23 cellular contexts compared by ENCODE assay signal in the genomic region with DNA sequence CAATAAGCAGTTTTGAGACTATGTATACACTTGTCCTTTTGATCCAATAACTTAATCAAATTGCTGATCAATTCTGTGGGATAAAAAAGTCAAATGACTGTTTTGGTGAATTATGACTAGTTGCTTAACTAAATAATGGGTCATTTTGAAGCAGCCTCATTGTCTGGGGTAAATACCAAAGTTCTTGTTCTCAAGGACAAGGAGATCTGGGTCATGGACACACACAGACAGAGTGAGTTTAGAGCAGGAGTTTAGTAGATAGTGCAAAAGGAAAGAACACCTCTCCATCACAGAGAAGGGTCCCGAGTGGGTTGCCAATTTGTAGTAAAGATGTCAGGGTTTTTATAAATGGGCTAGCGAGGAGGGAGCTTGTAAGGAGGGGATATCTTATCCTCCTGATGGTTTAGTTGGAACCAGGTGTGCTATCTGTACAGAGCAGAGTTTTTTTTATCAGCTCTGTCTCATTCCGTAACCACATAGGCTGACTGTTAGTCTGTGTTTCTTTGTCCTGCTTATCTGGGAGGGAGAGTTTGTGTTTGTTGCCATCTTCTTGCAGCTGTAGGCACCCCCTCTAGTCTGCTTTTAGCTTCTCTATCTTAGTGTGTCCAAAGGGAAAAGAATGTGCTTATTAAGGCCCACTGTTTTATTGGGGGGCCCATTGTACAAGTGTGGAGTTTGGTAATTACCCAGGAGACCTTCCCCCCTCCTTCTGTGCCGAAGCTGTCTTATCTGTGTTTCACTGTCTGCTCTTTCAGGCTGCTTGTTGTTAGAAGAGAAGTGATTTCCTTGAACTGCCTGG. TPM values are rescaled to one million over a fixed set of nuclear protein-coding genes. Genes with fewer than 3 reads are reported as not detected.
DNase-seq lines count a peak whose midpoint lies in the region; ATAC-seq, FAIRE-seq and TF ChIP-seq lines count a peak whose summit lies in the region.
"Had no signal": no experiment of that assay in that cellular context is flagged by ENCODE, and none has a peak within 500 bp of the region (broad histone marks: within the 10 kb centered on the region; RNA-seq: fewer than 3 reads in every experiment).

No MANE protein-coding gene starts in this region.

- intact Hi-C loops in endothelial cell of umbilical vein (cut with micrococcal nuclease), result no loop called here

- no peak for TF ChIP-seq EP300 in SK-N-SH (IDR thresholded peaks at IDR 0.05; ENCODE audit: borderline replicate concordance in 1 of 2, low read depth in 1 of 2, low read length in 1 of 2)

- no peak overlapping the region for H2AK5ac ChIP-seq in neuronal stem cell (ENCODE audit: low read depth, low read length)

- no peak overlapping the region for H2BK5ac ChIP-seq in neuronal stem cell (ENCODE audit: low read length)

- TF ChIP-seq CTCF in SK-N-SH (IDR thresholded peaks at IDR 0.05) (no peak), endothelial cell of umbilical vein (IDR thresholded peaks at IDR 0.05; ENCODE audit: extremely low read depth in 1 of 2, insufficient read depth in 1 of 2, low read depth in 1 of 2, low read length in 2 of 2) (no peak)

- POLR2A ChIA-PET in CD8-positive, alpha-beta memory T cell (lab: Charles Lee), result no interaction called here
- POLR2A ChIA-PET in SK-N-SH (lab: Yijun Ruan, JAX) (no interaction called here), endothelial cell of umbilical vein (lab: Charles Lee) (no interaction called here)

- H3K9me3 ChIP-seq in CD8-positive, alpha-beta memory T cell (ENCODE audit: low read length), result no peaks in the 10 kb centered on the region
- no peaks in the 10 kb centered on the region for H3K9me3 ChIP-seq in SK-N-SH
- H3K9me3 ChIP-seq in endothelial cell of umbilical vein (replicated peaks; ENCODE audit: control insufficient read depth, insufficient read depth, low read length), result no peaks in the 10 kb centered on the region
- H3K9me3 ChIP-seq in neuronal stem cell (replicated peaks in 1 of 2; ENCODE audit: control insufficient read depth in 2 of 2, insufficient read depth in 1 of 2, low read depth in 1 of 2, low read length in 2 of 2), result no peaks in the 10 kb centered on the region
- H3K9me3 ChIP-seq: psoas muscle, upper lobe of left lung had no signal

- no peak overlapping the region for H2BK12ac ChIP-seq in neuronal stem cell (ENCODE audit: low read length)

- no peak overlapping the region for H2BK120ac ChIP-seq in neuronal stem cell (ENCODE audit: low read depth, low read length)

- H3K27ac ChIP-seq in CD8-positive, alpha-beta memory T cell (ENCODE audit: low read depth, low read length), result peak overlapping the region; percentile 38
- H3K27ac ChIP-seq in SK-N-SH (ENCODE audit: low read depth in 2 of 2, low read length in 1 of 2), result peak overlapping the region; percentile 3 to 14; a peak in 2 of 4 replicates
- H3K27ac ChIP-seq in endothelial cell of umbilical vein (ENCODE audit: insufficient read depth, low read depth, low read length), result no peak overlapping the region
- no peak overlapping the region for H3K27ac ChIP-seq in neuronal stem cell (replicated peaks; ENCODE audit: low read length)
- H3K27ac ChIP-seq: foreskin keratinocyte, psoas muscle, upper lobe of left lung had no signal

- FAIRE-seq in endothelial cell of umbilical vein (lab: Jason Lieb, UNC) (no peak), H54 (lab: Jason Lieb, UNC) (no peak)
- FAIRE-seq: endometrium, HTR-8/SVneo had no signal

- no peaks in the 10 kb centered on the region for H3K36me3 Mint-ChIP-seq in CD8-positive, alpha-beta memory T cell
- H3K36me3 Mint-ChIP-seq: CD4-positive, CD25-positive, alpha-beta regulatory T cell; stimulated activated effector memory CD8-positive, alpha-beta T cell treated with anti-CD3 and anti-CD28 coated beads, Interleukin-12 subunit alpha, Interleukin-12 subunit beta, amount 100 ng/mL, for 72 hours had no signal

- H3K36me3 ChIP-seq in CD8-positive, alpha-beta memory T cell (ENCODE audit: insufficient read depth, low read length), result no peaks in the 10 kb centered on the region
- no peaks in the 10 kb centered on the region for H3K36me3 ChIP-seq in SK-N-SH (replicated peaks in 1 of 2; ENCODE audit: control insufficient read depth in 1 of 2, insufficient read depth in 2 of 2, low read length in 1 of 2)
- H3K36me3 ChIP-seq in endothelial cell of umbilical vein (ENCODE audit: control insufficient read depth in 2 of 2, extremely low read depth in 1 of 2, insufficient read depth in 2 of 2, low read length in 2 of 2), result no peaks in the 10 kb centered on the region
- no peaks in the 10 kb centered on the region for H3K36me3 ChIP-seq in neuronal stem cell (replicated peaks in 1 of 2; ENCODE audit: control insufficient read depth in 2 of 2, insufficient read depth in 2 of 2, low read length in 2 of 2)

- H3K27ac Mint-ChIP-seq in CD8-positive, alpha-beta memory T cell, result no peak overlapping the region
- H3K27ac Mint-ChIP-seq: activated CD4-positive, alpha-beta T cell treated with anti-CD3 and anti-CD28 coated beads for 36 hours; CD4-positive, CD25-positive, alpha-beta regulatory T cell; stimulated activated effector memory CD8-positive, alpha-beta T cell treated with anti-CD3 and anti-CD28 coated beads, Interleukin-12 subunit alpha, Interleukin-12 subunit beta, amount 100 ng/mL, for 72 hours had no signal

- peak overlapping the region; percentile 2 for H3K18ac ChIP-seq in neuronal stem cell (ENCODE audit: low read length)

- no peaks in the 10 kb centered on the region for H3K9me3 Mint-ChIP-seq in CD8-positive, alpha-beta memory T cell
- H3K9me3 Mint-ChIP-seq: CD4-positive, CD25-positive, alpha-beta regulatory T cell; stimulated activated effector memory CD8-positive, alpha-beta T cell treated with anti-CD3 and anti-CD28 coated beads, Interleukin-12 subunit alpha, Interleukin-12 subunit beta, amount 100 ng/mL, for 72 hours had no signal

- TF ChIP-seq RAD21 in SK-N-SH (IDR thresholded peaks at IDR 0.05; ENCODE audit: low read length), result no peak

- ATAC-seq in GM21528 (IDR thresholded peaks at IDR 0.05; ENCODE audit: low FRiP score, unreplicated experiment), result no peak
- no peak for ATAC-seq in HG03432 (IDR thresholded peaks at IDR 0.05; ENCODE audit: unreplicated experiment)
- ATAC-seq: activated CD4-positive, alpha-beta T cell treated with anti-CD3 and anti-CD28 coated beads for 36 hours; foreskin keratinocyte; HCT116; left lobe of liver; psoas muscle; stimulated activated effector memory CD8-positive, alpha-beta T cell treated with anti-CD3 and anti-CD28 coated beads, Interleukin-12 subunit alpha, Interleukin-12 subunit beta, amount 100 ng/mL, for 72 hours had no signal

- no peak overlapping the region for H4K91ac ChIP-seq in neuronal stem cell (ENCODE audit: low read depth, low read length, poor library complexity)

- H3K23ac ChIP-seq in neuronal stem cell (ENCODE audit: low read depth, low read length, poor library complexity), result no peak overlapping the region

- dilution Hi-C loops in endothelial cell of umbilical vein (cut with MboI; ENCODE audit: extremely low pct_ligation_motif_present, low sequenced_read_pairs), result no loop called here

- H2BK15ac ChIP-seq in neuronal stem cell (ENCODE audit: low read length), result no peak overlapping the region

- H3K9me2 ChIP-seq in SK-N-SH, result no peaks in the 10 kb centered on the region

- H2AFZ ChIP-seq in SK-N-SH (ENCODE audit: low read depth), result peak overlapping the region; percentile 40
- H2AFZ ChIP-seq in endothelial cell of umbilical vein (ENCODE audit: low read depth, low read length), result peak overlapping the region; percentile 54
- peak overlapping the region; percentile 50 for H2AFZ ChIP-seq in neuronal stem cell (ENCODE audit: low read length)

- WGBS in SK-N-SH (ENCODE audit: low lambda C conversion rate), result 86% methylated on average over 4 of the region's 4 CpGs
- no CpG with 5 or more reads among the region's 4 CpGs for WGBS in neuronal stem cell (ENCODE audit: extremely low coverage in 2 of 2, insufficient read length in 2 of 2, insufficient replicate concordance in 1 of 2), 2 donors

- no peak for DNase-seq in CD8-positive, alpha-beta memory T cell
- DNase-seq in SK-N-SH, result no peak
- DNase-seq in endothelial cell of umbilical vein (ENCODE audit: low read depth, low spot score), result no peak
- DNase-seq in neuronal stem cell (ENCODE audit: low spot score), result no peak
- no peak for DNase-seq in AG08396 (ENCODE audit: low spot score)
- no peak for DNase-seq in H54 (ENCODE audit: insufficient read length, low spot score)
- DNase-seq: activated CD4-positive, alpha-beta T cell treated with anti-CD3 and anti-CD28 coated beads for 36 hours; activated gamma-delta T cell treated with Interleukin-2 at 50 U/mL for 16 hours; amygdala; CD4-positive, CD25-positive, alpha-beta regulatory T cell; DMS79 treated with DMSO at 0.1 percent for 48 hours; foreskin keratinocyte; NCI-H446 treated with DMSO at 0.1 percent for 48 hours; psoas muscle; SHP77 treated with DMSO at 0.1 percent for 48 hours; upper lobe of left lung had no signal

- H3K9ac ChIP-seq in SK-N-SH (no peak overlapping the region), endothelial cell of umbilical vein (replicated peaks; ENCODE audit: extremely low read depth, insufficient read depth, low read length) (no peak overlapping the region), neuronal stem cell (ENCODE audit: low read depth, low read length, poor library complexity) (no peak overlapping the region)

- TF ChIP-seq POLR2A in endothelial cell of umbilical vein (IDR thresholded peaks at IDR 0.05; ENCODE audit: low read depth, low read length) (no peak), H54 (IDR thresholded peaks at IDR 0.05; ENCODE audit: low read depth, low read length) (no peak)

- H3K4me3 ChIP-seq in CD8-positive, alpha-beta memory T cell (ENCODE audit: low read length), result no peak overlapping the region
- no peak overlapping the region; a peak in 1 of 4 replicates for H3K4me3 ChIP-seq in SK-N-SH (ENCODE audit: low read depth in 2 of 2, low read length in 1 of 2)
- no peak overlapping the region for H3K4me3 ChIP-seq in endothelial cell of umbilical vein (replicated peaks in 1 of 3; ENCODE audit: insufficient read depth in 1 of 3, low read depth in 1 of 3, low read length in 3 of 3)
- no peak overlapping the region for H3K4me3 ChIP-seq in neuronal stem cell (ENCODE audit: low read length in 2 of 2)
- H3K4me3 ChIP-seq: psoas muscle, upper lobe of left lung had no signal

- H3K27me3 Mint-ChIP-seq in CD8-positive, alpha-beta memory T cell, result peaks cover 0 to 9% of the 10 kb centered on the region in 2 donors

- no peaks in the 10 kb centered on the region for H3K9me1 ChIP-seq in endothelial cell of umbilical vein (replicated peaks; ENCODE audit: control insufficient read depth, extremely low read depth, insufficient read depth, low read length)

- no peaks in the 10 kb centered on the region for H3K79me1 ChIP-seq in neuronal stem cell (ENCODE audit: low read depth, low read length)

- no peak overlapping the region for H3K14ac ChIP-seq in neuronal stem cell (ENCODE audit: low read length)

- no peak overlapping the region for H4K8ac ChIP-seq in neuronal stem cell (ENCODE audit: low read depth, low read length)

- BruUV-seq in endothelial cell of umbilical vein (replicated peaks; lab: Mats Ljungman, UMichigan), result no TSS peak

- H3K4ac ChIP-seq in neuronal stem cell (ENCODE audit: low read length), result no peak overlapping the region

- CTCF ChIA-PET in CD8-positive, alpha-beta memory T cell (lab: Charles Lee), result no interaction called here
- CTCF ChIA-PET in SK-N-SH (lab: Yijun Ruan, JAX), result interaction anchor here (0.5 kb wide), 1 partner anchor 1917 kb away, joined by 3 read pairs; no protein-coding TSS in a partner anchor
- CTCF ChIA-PET in endothelial cell of umbilical vein (lab: Charles Lee), result interaction anchor here (0.7 to 1.3 kb wide), 3 partner anchors 24 to 57 kb away, joined by 3 to 6 read pairs (median 3); no protein-coding TSS in a partner anchor

- no peak overlapping the region for H3K4me3 Mint-ChIP-seq in CD8-positive, alpha-beta memory T cell
- H3K4me3 Mint-ChIP-seq: activated CD4-positive, alpha-beta T cell treated with anti-CD3 and anti-CD28 coated beads for 36 hours; CD4-positive, CD25-positive, alpha-beta regulatory T cell; stimulated activated effector memory CD8-positive, alpha-beta T cell treated with anti-CD3 and anti-CD28 coated beads, Interleukin-12 subunit alpha, Interleukin-12 subunit beta, amount 100 ng/mL, for 72 hours had no signal

- H3K4me1 ChIP-seq in CD8-positive, alpha-beta memory T cell (ENCODE audit: insufficient read depth, low read length), result no peaks in the 10 kb centered on the region
- H3K4me1 ChIP-seq in SK-N-SH (ENCODE audit: control insufficient read depth in 1 of 2, insufficient read depth in 2 of 2, low read depth in 1 of 2, low read length in 1 of 2) (peaks cover 3 to 5% of the 10 kb centered on the region in 2 experiments; a peak in 2 of 4 replicates), endothelial cell of umbilical vein (ENCODE audit: control insufficient read depth, extremely low read depth, insufficient read depth, low read length) (peaks cover 9% of the 10 kb centered on the region), neuronal stem cell (ENCODE audit: control insufficient read depth in 2 of 2, insufficient read depth in 1 of 2, low read depth in 1 of 2, low read length in 2 of 2) (peaks cover 0 to 4% of the 10 kb centered on the region in 2 donors)
- H3K4me1 ChIP-seq: psoas muscle, upper lobe of left lung had no signal

- H3K4me2 ChIP-seq in SK-N-SH (peak overlapping the region; percentile 23; the same call in 1 of the 2 replicates), endothelial cell of umbilical vein (ENCODE audit: insufficient read depth, low read length) (no peak overlapping the region), neuronal stem cell (ENCODE audit: insufficient read depth, low read length, poor library complexity, severe bottlenecking) (no peak overlapping the region)

- H4K20me1 ChIP-seq in SK-N-SH (ENCODE audit: insufficient read depth), result no peaks in the 10 kb centered on the region
- no peaks in the 10 kb centered on the region for H4K20me1 ChIP-seq in endothelial cell of umbilical vein (replicated peaks; ENCODE audit: control insufficient read depth, extremely low read depth, insufficient read depth, low read length)

- H3F3A ChIP-seq in SK-N-SH (replicated peaks; ENCODE audit: insufficient read depth), result no peaks in the 10 kb centered on the region

- H3K4me1 Mint-ChIP-seq in CD8-positive, alpha-beta memory T cell, result no peaks in the 10 kb centered on the region
- H3K4me1 Mint-ChIP-seq: activated CD4-positive, alpha-beta T cell treated with anti-CD3 and anti-CD28 coated beads for 36 hours; CD4-positive, CD25-positive, alpha-beta regulatory T cell; stimulated activated effector memory CD8-positive, alpha-beta T cell treated with anti-CD3 and anti-CD28 coated beads, Interleukin-12 subunit alpha, Interleukin-12 subunit beta, amount 100 ng/mL, for 72 hours had no signal

- H3K79me2 ChIP-seq in SK-N-SH (ENCODE audit: insufficient read depth), result no peaks in the 10 kb centered on the region
- no peaks in the 10 kb centered on the region for H3K79me2 ChIP-seq in endothelial cell of umbilical vein (ENCODE audit: control insufficient read depth, insufficient read depth, low read length)

- H3K27me3 ChIP-seq in CD8-positive, alpha-beta memory T cell (ENCODE audit: insufficient read depth, low read length, poor library complexity, severe bottlenecking), result no peaks in the 10 kb centered on the region
- H3K27me3 ChIP-seq in SK-N-SH (ENCODE audit: insufficient read depth), result no peaks in the 10 kb centered on the region
- H3K27me3 ChIP-seq in endothelial cell of umbilical vein (ENCODE audit: control insufficient read depth in 2 of 2, insufficient read depth in 2 of 2, low read length in 2 of 2), result no peaks in the 10 kb centered on the region
- H3K27me3 ChIP-seq in neuronal stem cell (ENCODE audit: control insufficient read depth in 3 of 3, insufficient read depth in 3 of 3, low read depth in 1 of 3, low read length in 3 of 3), result no peaks in the 10 kb centered on the region
- H3K27me3 ChIP-seq: foreskin keratinocyte, upper lobe of left lung had no signal

RNA-seq across cellular contexts. Expression of gene C1GALT1C1L, which starts 48.7 kb away (rescaled TPM):
- under 1 TPM in 1 of 2 experiments, not detected in 1; 0.20 TPM for total RNA-seq in CD8-positive, alpha-beta memory T cell
- not detected for polyA plus RNA-seq in CD8-positive, alpha-beta memory T cell
- polyA plus RNA-seq in SK-N-SH (2012; rRNA removed) (2.6 and 3.1 TPM in 2 replicates), endothelial cell of umbilical vein (0.38 and 0.76 TPM in 2 replicates)
- polyA plus RNA-seq in SK-N-SH (2012; cell fraction: cytosol; rRNA removed), result 4.1 and 4.5 TPM in 2 replicates
- polyA plus RNA-seq in SK-N-SH (2012; cell fraction: nucleus; rRNA removed), result 0.45 and 1.5 TPM in 2 replicates
- total RNA-seq in endothelial cell of umbilical vein, result 0.40 and 0.74 TPM in 2 replicates
- polyA plus RNA-seq in endothelial cell of umbilical vein (2011; cell fraction: cytosol; rRNA removed), result 0.93 and 1.0 TPM in 2 replicates
- polyA plus RNA-seq in endothelial cell of umbilical vein (2011; cell fraction: nucleus; rRNA removed), result 0.28 and 0.49 TPM in 2 replicates
- 0.44 TPM in 1 of 2 replicates, not detected in the other for polyA plus RNA-seq in endothelial cell of umbilical vein (2012)
- 1.2 TPM in 1 of 2 replicates, not detected in the other for polyA minus RNA-seq in endothelial cell of umbilical vein
- polyA minus RNA-seq in endothelial cell of umbilical vein (2011; cell fraction: cytosol; rRNA and poly(A)+ RNA removed), result not detected
- polyA minus RNA-seq in endothelial cell of umbilical vein (2011; cell fraction: nucleus; rRNA and poly(A)+ RNA removed), result not detected in 2 replicates
- 0.06 TPM for polyA plus RNA-seq in neuronal stem cell (2013, experiment 1 of 2)
- polyA plus RNA-seq in neuronal stem cell (2013, experiment 2 of 2), result 0.08 TPM
- total RNA-seq: activated CD4-positive, alpha-beta T cell treated with anti-CD3 and anti-CD28 coated beads for 36 hours; CD4-positive, CD25-positive, alpha-beta regulatory T cell; left lobe of liver had no signal

RNA-seq across cellular contexts. Expression of gene DYNC2LI1, which starts 48.9 kb away (rescaled TPM):
- total RNA-seq in CD8-positive, alpha-beta memory T cell, result 10 to 100 TPM; 12.7 to 14.2 TPM
- 5.3 TPM for polyA plus RNA-seq in CD8-positive, alpha-beta memory T cell
- 20.4 and 26.6 TPM in 2 replicates for polyA plus RNA-seq in SK-N-SH (2012; rRNA removed)
- polyA plus RNA-seq in SK-N-SH (2012; cell fraction: cytosol; rRNA removed), result 31.3 and 44.6 TPM in 2 replicates
- 20.7 and 36.7 TPM in 2 replicates for polyA plus RNA-seq in SK-N-SH (2012; cell fraction: nucleus; rRNA removed)
- total RNA-seq in endothelial cell of umbilical vein, result 8.7 and 8.9 TPM in 2 replicates
- polyA plus RNA-seq in endothelial cell of umbilical vein, result 2.9 and 4.2 TPM in 2 replicates
- 8.4 and 9.0 TPM in 2 replicates for polyA plus RNA-seq in endothelial cell of umbilical vein (2011; cell fraction: cytosol; rRNA removed)
- polyA plus RNA-seq in endothelial cell of umbilical vein (2011; cell fraction: nucleus; rRNA removed), result 12.5 and 16.2 TPM in 2 replicates
- polyA plus RNA-seq in endothelial cell of umbilical vein (2012), result 11.8 and 12.5 TPM in 2 replicates
- polyA minus RNA-seq in endothelial cell of umbilical vein, result 2.0 and 5.8 TPM in 2 replicates
- polyA minus RNA-seq in endothelial cell of umbilical vein (2011; cell fraction: cytosol; rRNA and poly(A)+ RNA removed), result 2.8 TPM
- 6.3 and 6.7 TPM in 2 replicates for polyA minus RNA-seq in endothelial cell of umbilical vein (2011; cell fraction: nucleus; rRNA and poly(A)+ RNA removed)
- polyA plus RNA-seq in neuronal stem cell (2013, experiment 1 of 2), result 33.4 TPM
- polyA plus RNA-seq in neuronal stem cell (2013, experiment 2 of 2), result 32.4 TPM

Comparison
In these comparisons a context has a peak if more than half of its experiments do, and no peak if none do; other contexts are left out.
1. H3K27ac ChIP-seq: peak in CD8-positive, alpha-beta memory T cell (single experiment) and SK-N-SH (2 of 2); none in endothelial cell of umbilical vein (single experiment) and neuronal stem cell (single experiment).
2. Peak in every context shown above with its lines, with median percentiles within 50 percentile points of each other: H2AFZ ChIP-seq.